Comparison of ENCODE assay signal across 17 cellular contexts in genomic region chr7:1741246-1741645, GRCh38.
A peak's percentile ranks its signal among the peaks of the same experiment; 100 is the strongest.
DNase-seq lines count a peak whose midpoint lies in the region; ATAC-seq and TF ChIP-seq lines count a peak whose summit lies in the region.
"Had no signal": no experiment of that assay in that cellular context is flagged by ENCODE, and none has a peak within 500 bp of the region (broad histone marks: within the 10 kb centered on the region; RNA-seq: fewer than 3 reads in every experiment).

No MANE protein-coding gene starts in this region.

- peaks cover 6 to 38% (median 20%) of the 10 kb centered on the region in 11 experiments; a peak in 15 of 22 replicates for H3K27me3 ChIP-seq in BLaER1 treated with 17β-estradiol and CSF1 and Interleukin-3, amounts not matched to agents 10 nM and 100 nM
- no peaks in the 10 kb centered on the region for H3K27me3 ChIP-seq in CD8-positive, alpha-beta memory T cell (ENCODE audit: insufficient read depth, low read length, poor library complexity, severe bottlenecking)
- H3K27me3 ChIP-seq: neural progenitor cell, SJCRH30, upper lobe of right lung had no signal

- no peaks in the 10 kb centered on the region for H3K9me3 Mint-ChIP-seq in CD8-positive, alpha-beta memory T cell
- no peaks in the 10 kb centered on the region for H3K9me3 Mint-ChIP-seq in immature natural killer cell
- H3K9me3 Mint-ChIP-seq: neural progenitor cell had no signal

- ATAC-seq in GM19351 (IDR thresholded peaks at IDR 0.05; ENCODE audit: unreplicated experiment), result no peak
- ATAC-seq in GM18520 (IDR thresholded peaks at IDR 0.05; ENCODE audit: unreplicated experiment), result no peak
- no peak for ATAC-seq in sciatic nerve

- TF ChIP-seq CTCF in VCaP (conservative IDR thresholded peaks at IDR 0.05), result no peak

- H4K20me1 ChIP-seq in BLaER1 treated with 17β-estradiol and CSF1 and Interleukin-3, amounts not matched to agents 10 nM and 100 nM, result peaks cover 0 to 42% (median 9%) of the 10 kb centered on the region in 11 experiments; a peak in 8 of 22 replicates

- peaks cover 1 to 2% of the 10 kb centered on the region in 2 donors for H3K27me3 Mint-ChIP-seq in CD8-positive, alpha-beta memory T cell
- H3K27me3 Mint-ChIP-seq in immature natural killer cell (ENCODE audit: low read depth in 3 of 3), result peaks cover 2 to 6% (median 6%) of the 10 kb centered on the region in 3 donors

- no peak for DNase-seq in CD8-positive, alpha-beta memory T cell
- DNase-seq in immature natural killer cell (no peak), sciatic nerve (ENCODE audit: low spot score) (no peak)
- DNase-seq: brain microvascular endothelial cell; NCI-H1930; NCI-H226; PC-9; psoas muscle; small intestine; stimulated activated CD4-positive, alpha-beta T cell treated with anti-CD3 and anti-CD28 coated beads, Interleukin-4, amount 100 ng/mL, for 1 hour; upper lobe of right lung had no signal

- H3K4me3 ChIP-seq in BLaER1 treated with 17β-estradiol and CSF1 and Interleukin-3, amounts not matched to agents 10 nM and 100 nM, result peak overlapping the region in 2 of 10 experiments; percentile 40 to 56; a peak in 1 of 20 replicates
- no peak overlapping the region for H3K4me3 ChIP-seq in CD8-positive, alpha-beta memory T cell (ENCODE audit: low read length)
- H3K4me3 ChIP-seq: neural progenitor cell, PC-9, upper lobe of right lung had no signal

- peaks cover 18 to 32% (median 19%) of the 10 kb centered on the region in 3 donors for H3K4me1 Mint-ChIP-seq in CD8-positive, alpha-beta memory T cell
- peaks cover 32 to 41% of the 10 kb centered on the region in 2 donors for H3K4me1 Mint-ChIP-seq in immature natural killer cell

- peaks cover 31 to 75% (median 65%) of the 10 kb centered on the region in 10 experiments for H3K4me1 ChIP-seq in BLaER1 treated with 17β-estradiol and CSF1 and Interleukin-3, amounts not matched to agents 10 nM and 100 nM
- peaks cover 21% of the 10 kb centered on the region for H3K4me1 ChIP-seq in CD8-positive, alpha-beta memory T cell (ENCODE audit: insufficient read depth, low read length)
- H3K4me1 ChIP-seq: neural progenitor cell, psoas muscle, SJCRH30 had no signal

- POLR2A ChIA-PET in CD8-positive, alpha-beta memory T cell (lab: Charles Lee), result no interaction called here

- peak overlapping the region in 4 of 8 donors; percentile 43 to 72 (median 55) for H3K27ac Mint-ChIP-seq in CD8-positive, alpha-beta memory T cell
- H3K27ac Mint-ChIP-seq in immature natural killer cell, result peak overlapping the region in 5 of 6 donors; percentile 74 to 93 (median 90)
- H3K27ac Mint-ChIP-seq: neural progenitor cell had no signal

- H3K4me2 ChIP-seq in BLaER1 treated with 17β-estradiol and CSF1 and Interleukin-3, amounts not matched to agents 10 nM and 100 nM, result peak overlapping the region; percentile 53 to 92 (median 83); a peak in 21 of 22 replicates
- H3K4me2 ChIP-seq: neural progenitor cell, PC-9 had no signal

- no peaks in the 10 kb centered on the region for H3K9me3 ChIP-seq in BLaER1 treated with 17β-estradiol and CSF1 and Interleukin-3, amounts not matched to agents 10 nM and 100 nM (replicated peaks in 1 of 11)
- H3K9me3 ChIP-seq in CD8-positive, alpha-beta memory T cell (ENCODE audit: low read length), result no peaks in the 10 kb centered on the region
- H3K9me3 ChIP-seq: psoas muscle, SJCRH30, upper lobe of right lung had no signal

- H3K36me3 ChIP-seq in BLaER1 treated with 17β-estradiol and CSF1 and Interleukin-3, amounts not matched to agents 10 nM and 100 nM, result peaks cover 0 to 7% (median 0%) of the 10 kb centered on the region in 11 experiments; a peak in 1 of 22 replicates
- no peaks in the 10 kb centered on the region for H3K36me3 ChIP-seq in CD8-positive, alpha-beta memory T cell (ENCODE audit: insufficient read depth, low read length)
- H3K36me3 ChIP-seq: brain microvascular endothelial cell, neural progenitor cell, SJCRH30, upper lobe of right lung had no signal

- H3K9ac ChIP-seq in BLaER1 treated with 17β-estradiol and CSF1 and Interleukin-3, amounts not matched to agents 10 nM and 100 nM, result no peak overlapping the region
- H3K9ac ChIP-seq: neural progenitor cell had no signal

- CTCF ChIA-PET in CD8-positive, alpha-beta memory T cell (lab: Charles Lee), result no interaction called here

- no peaks in the 10 kb centered on the region for H3K36me3 Mint-ChIP-seq in CD8-positive, alpha-beta memory T cell
- no peaks in the 10 kb centered on the region for H3K36me3 Mint-ChIP-seq in immature natural killer cell

- intact Hi-C loops in sciatic nerve (cut with DNase I), result no loop called here

- H3K4me3 Mint-ChIP-seq in CD8-positive, alpha-beta memory T cell, result peak overlapping the region in 4 of 7 donors; percentile 37 to 66 (median 52)
- H3K4me3 Mint-ChIP-seq in immature natural killer cell, result peak overlapping the region; percentile 69 to 87 (median 74)
- H3K4me3 Mint-ChIP-seq: neural progenitor cell had no signal

- H3K27ac ChIP-seq in BLaER1 treated with 17β-estradiol and CSF1 and Interleukin-3, amounts not matched to agents 10 nM and 100 nM, result no peak overlapping the region
- no peak overlapping the region for H3K27ac ChIP-seq in CD8-positive, alpha-beta memory T cell (ENCODE audit: low read depth, low read length)
- peak overlapping the region; percentile 89 for H3K27ac ChIP-seq in VCaP
- H3K27ac ChIP-seq: brain microvascular endothelial cell, neural progenitor cell, PC-9, psoas muscle, SJCRH30, upper lobe of right lung had no signal
